In the genomic region with DNA sequence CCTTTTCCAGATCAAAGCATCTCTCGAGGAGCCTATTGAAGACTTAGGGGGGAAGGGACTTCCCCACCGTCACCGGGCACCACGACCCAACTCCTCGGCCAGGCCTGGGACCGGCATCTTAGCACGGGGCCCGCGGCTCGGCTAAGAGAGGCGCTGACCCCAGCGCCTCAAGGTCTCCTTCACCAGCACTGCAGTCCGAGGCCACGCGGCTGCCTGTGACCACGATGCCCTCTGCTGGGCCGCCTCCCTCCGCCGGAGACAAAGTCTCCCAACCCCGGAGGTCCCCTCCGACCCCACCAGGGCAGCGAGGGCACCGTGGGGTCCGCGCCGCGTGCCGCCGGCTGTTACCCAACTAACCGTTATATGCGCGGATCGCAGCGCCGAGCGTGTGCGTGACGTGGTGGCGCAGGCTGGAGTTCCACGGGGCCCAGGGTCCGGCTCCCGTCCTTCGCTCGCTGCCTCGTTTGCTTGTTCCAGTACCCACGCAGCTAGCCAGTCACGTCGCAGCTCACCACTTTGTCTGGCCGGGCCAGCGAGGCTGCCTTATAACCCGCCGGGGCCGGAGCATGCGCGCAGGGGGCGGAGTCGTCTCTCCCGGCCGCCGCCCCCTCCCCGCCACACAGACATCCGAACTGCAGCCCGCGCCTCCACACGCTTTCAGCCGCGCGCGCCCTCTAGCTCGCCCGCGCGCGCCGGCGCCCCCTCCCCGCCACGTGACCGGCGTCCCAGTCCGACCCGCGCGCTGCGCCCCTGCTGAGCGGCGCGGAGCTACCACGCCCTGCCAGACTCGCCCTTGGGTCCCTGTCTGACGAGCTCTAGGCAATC, we compare ENCODE assay signal across 1 cellular context.
A peak's percentile ranks its signal among the peaks of the same experiment; 100 is the strongest.
TF ChIP-seq lines count a peak whose summit lies in the region.

A gene with protein sequence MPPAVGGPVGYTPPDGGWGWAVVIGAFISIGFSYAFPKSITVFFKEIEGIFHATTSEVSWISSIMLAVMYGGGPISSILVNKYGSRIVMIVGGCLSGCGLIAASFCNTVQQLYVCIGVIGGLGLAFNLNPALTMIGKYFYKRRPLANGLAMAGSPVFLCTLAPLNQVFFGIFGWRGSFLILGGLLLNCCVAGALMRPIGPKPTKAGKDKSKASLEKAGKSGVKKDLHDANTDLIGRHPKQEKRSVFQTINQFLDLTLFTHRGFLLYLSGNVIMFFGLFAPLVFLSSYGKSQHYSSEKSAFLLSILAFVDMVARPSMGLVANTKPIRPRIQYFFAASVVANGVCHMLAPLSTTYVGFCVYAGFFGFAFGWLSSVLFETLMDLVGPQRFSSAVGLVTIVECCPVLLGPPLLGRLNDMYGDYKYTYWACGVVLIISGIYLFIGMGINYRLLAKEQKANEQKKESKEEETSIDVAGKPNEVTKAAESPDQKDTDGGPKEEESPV (minus strand): TSS at position 519 of the 825 bp plus-strand sequence. CDS start 26,888 bp downstream, outside the sequence.

TF ChIP-seq in WTC11, 78 proteins besides CTCF, POLR2A, EP300 and RAD21 (continued from another document):
- TF ChIP-seq, protein P1, sequence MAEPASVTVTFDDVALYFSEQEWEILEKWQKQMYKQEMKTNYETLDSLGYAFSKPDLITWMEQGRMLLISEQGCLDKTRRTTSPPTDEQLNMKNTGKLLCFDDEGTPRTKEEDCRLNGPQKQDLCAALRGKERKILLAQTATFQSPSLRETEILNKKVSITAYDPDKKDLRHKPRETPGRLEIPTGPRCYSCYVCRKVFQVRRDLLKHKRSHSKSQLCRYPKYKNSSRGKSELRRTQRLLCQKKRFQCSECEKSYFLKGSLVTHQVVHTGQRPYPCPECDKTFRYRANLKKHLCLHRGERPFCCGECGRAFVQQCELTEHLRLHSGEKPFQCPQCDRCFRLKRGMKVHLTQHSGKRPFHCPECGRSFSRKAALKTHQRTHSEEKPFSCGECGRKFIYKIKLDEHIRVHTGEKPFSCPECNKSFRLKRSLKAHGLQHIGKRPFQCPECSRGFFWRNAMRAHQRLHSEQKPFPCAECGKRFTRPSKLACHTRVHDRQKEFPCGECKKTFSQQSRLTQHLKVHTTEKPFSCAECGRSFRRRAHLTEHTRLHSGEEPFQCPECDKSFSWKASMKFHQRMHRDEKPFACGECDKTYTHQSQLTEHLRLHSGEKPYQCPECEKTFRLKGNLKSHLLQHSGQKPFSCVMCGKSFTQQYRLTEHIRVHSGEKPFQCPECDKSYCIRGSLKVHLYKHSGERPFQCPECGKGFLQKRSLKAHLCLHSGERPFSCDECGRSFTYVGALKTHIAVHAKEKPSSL (CRISPR knock-in tag; conservative IDR thresholded peaks at IDR 0.05): no peak
- TF ChIP-seq, protein P2, sequence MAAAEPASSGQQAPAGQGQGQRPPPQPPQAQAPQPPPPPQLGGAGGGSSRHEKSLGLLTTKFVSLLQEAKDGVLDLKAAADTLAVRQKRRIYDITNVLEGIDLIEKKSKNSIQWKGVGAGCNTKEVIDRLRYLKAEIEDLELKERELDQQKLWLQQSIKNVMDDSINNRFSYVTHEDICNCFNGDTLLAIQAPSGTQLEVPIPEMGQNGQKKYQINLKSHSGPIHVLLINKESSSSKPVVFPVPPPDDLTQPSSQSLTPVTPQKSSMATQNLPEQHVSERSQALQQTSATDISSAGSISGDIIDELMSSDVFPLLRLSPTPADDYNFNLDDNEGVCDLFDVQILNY (CRISPR knock-in tag; IDR thresholded peaks at IDR 0.05): peak; percentile 98
- no peak for TF ChIP-seq ZNF219 (CRISPR knock-in tag; IDR thresholded peaks at IDR 0.05; ENCODE audit: borderline replicate concordance)
- TF ChIP-seq, protein P3, sequence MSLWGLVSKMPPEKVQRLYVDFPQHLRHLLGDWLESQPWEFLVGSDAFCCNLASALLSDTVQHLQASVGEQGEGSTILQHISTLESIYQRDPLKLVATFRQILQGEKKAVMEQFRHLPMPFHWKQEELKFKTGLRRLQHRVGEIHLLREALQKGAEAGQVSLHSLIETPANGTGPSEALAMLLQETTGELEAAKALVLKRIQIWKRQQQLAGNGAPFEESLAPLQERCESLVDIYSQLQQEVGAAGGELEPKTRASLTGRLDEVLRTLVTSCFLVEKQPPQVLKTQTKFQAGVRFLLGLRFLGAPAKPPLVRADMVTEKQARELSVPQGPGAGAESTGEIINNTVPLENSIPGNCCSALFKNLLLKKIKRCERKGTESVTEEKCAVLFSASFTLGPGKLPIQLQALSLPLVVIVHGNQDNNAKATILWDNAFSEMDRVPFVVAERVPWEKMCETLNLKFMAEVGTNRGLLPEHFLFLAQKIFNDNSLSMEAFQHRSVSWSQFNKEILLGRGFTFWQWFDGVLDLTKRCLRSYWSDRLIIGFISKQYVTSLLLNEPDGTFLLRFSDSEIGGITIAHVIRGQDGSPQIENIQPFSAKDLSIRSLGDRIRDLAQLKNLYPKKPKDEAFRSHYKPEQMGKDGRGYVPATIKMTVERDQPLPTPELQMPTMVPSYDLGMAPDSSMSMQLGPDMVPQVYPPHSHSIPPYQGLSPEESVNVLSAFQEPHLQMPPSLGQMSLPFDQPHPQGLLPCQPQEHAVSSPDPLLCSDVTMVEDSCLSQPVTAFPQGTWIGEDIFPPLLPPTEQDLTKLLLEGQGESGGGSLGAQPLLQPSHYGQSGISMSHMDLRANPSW (CRISPR knock-in tag; conservative IDR thresholded peaks at IDR 0.05; ENCODE audit: low read depth): no peak
TF ChIP-seq in WTC11: peak in this region for 30.
